ENCODE assay signal across 1 cellular context in the genomic region with DNA sequence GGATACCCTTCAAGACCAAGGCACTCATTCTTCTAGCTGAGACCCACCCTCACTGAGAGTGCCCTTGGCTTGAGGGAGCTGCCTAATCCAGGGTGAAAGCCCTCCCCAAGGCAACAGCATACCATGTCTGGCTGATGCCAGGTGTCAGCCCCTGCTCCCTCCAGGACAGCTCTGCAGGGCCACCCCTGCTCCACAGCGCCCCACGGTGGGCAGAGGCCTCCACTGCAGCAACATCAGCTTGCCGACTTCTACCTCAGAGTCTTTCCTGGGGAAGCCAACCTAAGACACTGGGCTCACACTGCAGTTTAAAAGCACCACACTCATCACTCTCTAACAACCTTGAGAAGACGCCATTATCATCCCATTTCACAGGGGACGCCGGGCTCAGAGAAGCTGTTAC.
A peak's percentile ranks its signal among the peaks of the same experiment; 100 is the strongest.
TF ChIP-seq lines count a peak whose summit lies in the region.

No MANE protein-coding gene starts in this region.

TF ChIP-seq in GM12878, 131 proteins besides CTCF, POLR2A, EP300 and RAD21:
- TF ChIP-seq FOXM1 (IDR thresholded peaks at IDR 0.05; ENCODE audit: low read depth, low read length), result no peak
- TF ChIP-seq SMC3 (IDR thresholded peaks at IDR 0.05; ENCODE audit: borderline replicate concordance, low read length), result peak; percentile 23; the same call in 1 of the 2 replicates
